26 cellular contexts compared by ENCODE assay signal in genomic region chr1:215606036-215606435, GRCh38.
"Had no signal": no experiment of that assay in that cellular context is flagged by ENCODE, and none has a peak within 500 bp of the region (broad histone marks: within the 10 kb centered on the region; RNA-seq: fewer than 3 reads in every experiment).

No MANE protein-coding gene starts in this region.

- H3K36me3 ChIP-seq: colonic mucosa, uterus had no signal

- H3K4me3 Mint-ChIP-seq: dendritic cell treated with granulocyte-macrophage colony-stimulating factor and Interleukin-4, amounts not matched to agents 40 ng/mL and 50 ng/mL, for 4 days; endodermal cell; naive B cell; natural killer cell treated with Interleukin-12 subunit alpha and Interleukin-12 subunit beta and Interleukin-15 and Interleukin-18, amount 100 ng/mL, for 72 hours; neural crest cell; stimulated activated memory B cell treated with anti-CD40 and anti-IgM and Interleukin-4, amounts not matched to agents 10 μg/mL and 1 μg/mL and 100 μg/mL, for 72 hours; stimulated activated naive CD8-positive, alpha-beta T cell treated with anti-CD3 and anti-CD28 coated beads, Interleukin-15, Interleukin-2, amounts not matched to agents 100 ng/mL and 50 ng/mL, for 24 hours had no signal

- H3K4me1 ChIP-seq: colonic mucosa, gastrocnemius medialis, psoas muscle, spleen, uterus had no signal

- H3K27ac ChIP-seq: colonic mucosa, epithelial cell of prostate, gastrocnemius medialis, lower lobe of right lung, psoas muscle, skin epidermis, spleen, thoracic aorta, upper lobe of right lung, uterus had no signal

- H3K9me3 Mint-ChIP-seq: dendritic cell treated with granulocyte-macrophage colony-stimulating factor and Interleukin-4, amounts not matched to agents 40 ng/mL and 50 ng/mL, for 4 days; endodermal cell; naive B cell; natural killer cell treated with Interleukin-12 subunit alpha and Interleukin-12 subunit beta and Interleukin-15 and Interleukin-18, amount 100 ng/mL, for 72 hours; neural crest cell; stimulated activated memory B cell treated with anti-CD40 and anti-IgM and Interleukin-4, amounts not matched to agents 10 μg/mL and 1 μg/mL and 100 μg/mL, for 72 hours; stimulated activated naive CD8-positive, alpha-beta T cell treated with anti-CD3 and anti-CD28 coated beads, Interleukin-15, Interleukin-2, amounts not matched to agents 100 ng/mL and 50 ng/mL, for 24 hours had no signal

- ATAC-seq: esophagus mucosa; gastrocnemius medialis; left ventricle myocardium superior; lower lobe of right lung; mucosa of descending colon; natural killer cell treated with Interleukin-12 subunit alpha and Interleukin-12 subunit beta and Interleukin-15 and Interleukin-18, amount 100 ng/mL, for 72 hours; psoas muscle; right cardiac atrium; stimulated activated memory B cell treated with anti-CD40 and anti-IgM and Interleukin-4, amounts not matched to agents 10 μg/mL and 1 μg/mL and 100 μg/mL, for 72 hours; upper lobe of right lung had no signal

- H3K4me3 ChIP-seq: colonic mucosa, gastrocnemius medialis, lower lobe of right lung, mucosa of descending colon, psoas muscle, skin epidermis, spleen, thoracic aorta, tibial nerve, upper lobe of right lung, uterus had no signal

- H3K27me3 ChIP-seq: colonic mucosa, gastrocnemius medialis, spleen, tibial nerve, upper lobe of right lung, uterus had no signal

- H3K27me3 Mint-ChIP-seq: dendritic cell treated with granulocyte-macrophage colony-stimulating factor and Interleukin-4, amounts not matched to agents 40 ng/mL and 50 ng/mL, for 4 days; naive B cell; natural killer cell treated with Interleukin-12 subunit alpha and Interleukin-12 subunit beta and Interleukin-15 and Interleukin-18, amount 100 ng/mL, for 72 hours; stimulated activated memory B cell treated with anti-CD40 and anti-IgM and Interleukin-4, amounts not matched to agents 10 μg/mL and 1 μg/mL and 100 μg/mL, for 72 hours; stimulated activated naive CD8-positive, alpha-beta T cell treated with anti-CD3 and anti-CD28 coated beads, Interleukin-15, Interleukin-2, amounts not matched to agents 100 ng/mL and 50 ng/mL, for 24 hours had no signal

- H3K4me1 Mint-ChIP-seq: endodermal cell; naive B cell; stimulated activated memory B cell treated with anti-CD40 and anti-IgM and Interleukin-4, amounts not matched to agents 10 μg/mL and 1 μg/mL and 100 μg/mL, for 72 hours had no signal

- DNase-seq: colonic mucosa; effector CD8-positive, alpha-beta T cell; endodermal cell; foreskin fibroblast; gastrocnemius medialis; head of caudate nucleus; left ventricle myocardium superior; lower lobe of right lung; mucosa of descending colon; naive B cell; psoas muscle; right cardiac atrium; spleen; stimulated activated CD4-positive, alpha-beta T cell treated with anti-CD3 and anti-CD28 coated beads, Interleukin-4, amount 100 ng/mL, for 4 hours; upper lobe of right lung; uterus had no signal

- H3K9me3 ChIP-seq: colonic mucosa, gastrocnemius medialis, lower lobe of right lung, mucosa of descending colon, psoas muscle, spleen, thoracic aorta, tibial nerve, upper lobe of right lung, uterus had no signal

- H3K27ac Mint-ChIP-seq: dendritic cell treated with granulocyte-macrophage colony-stimulating factor and Interleukin-4, amounts not matched to agents 40 ng/mL and 50 ng/mL, for 4 days; endodermal cell; naive B cell; natural killer cell treated with Interleukin-12 subunit alpha and Interleukin-12 subunit beta and Interleukin-15 and Interleukin-18, amount 100 ng/mL, for 72 hours; stimulated activated memory B cell treated with anti-CD40 and anti-IgM and Interleukin-4, amounts not matched to agents 10 μg/mL and 1 μg/mL and 100 μg/mL, for 72 hours; stimulated activated naive CD8-positive, alpha-beta T cell treated with anti-CD3 and anti-CD28 coated beads, Interleukin-15, Interleukin-2, amounts not matched to agents 100 ng/mL and 50 ng/mL, for 24 hours had no signal
